ENCODE assay signal across 34 cellular contexts in the genomic region with DNA sequence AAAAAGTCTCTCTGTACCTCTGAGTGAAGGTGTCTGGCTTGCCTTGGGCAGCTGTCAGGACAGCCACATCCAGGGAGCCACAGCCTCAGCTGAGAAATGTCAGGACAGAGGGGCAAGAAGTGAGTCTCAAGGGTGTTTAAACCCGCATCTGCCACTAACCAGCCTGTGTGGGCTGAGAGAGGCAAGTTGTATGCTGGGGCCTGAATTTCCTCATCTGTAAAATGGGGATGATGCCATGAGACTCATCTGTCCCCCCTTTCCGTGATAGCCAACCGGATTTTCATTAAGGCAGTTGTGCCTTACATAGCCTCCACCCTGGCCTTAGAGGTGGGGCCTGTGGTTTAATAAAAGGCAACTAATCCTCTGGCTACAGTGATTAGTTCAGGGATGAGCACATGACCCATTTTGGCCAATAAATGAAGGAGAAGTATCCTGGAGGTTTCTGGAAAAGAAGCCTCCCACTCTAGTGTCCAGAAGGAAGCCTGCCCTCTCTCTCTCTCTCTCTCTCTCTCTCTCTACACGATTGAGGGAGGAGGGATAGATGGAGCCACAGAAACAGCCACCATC.
"Had no signal": no experiment of that assay in that cellular context is flagged by ENCODE, and none has a peak within 500 bp of the region (broad histone marks: within the 10 kb centered on the region; RNA-seq: fewer than 3 reads in every experiment).

No MANE protein-coding gene starts in this region.

- H3K27me3 Mint-ChIP-seq: activated CD4-positive, alpha-beta T cell treated with anti-CD3 and anti-CD28 coated beads, Interleukin-2, amount 10 ng/mL, durations not matched to agents 24 days and 14 days had no signal

- H3K36me3 ChIP-seq: ascending aorta, MG63, Peyer's patch, WERI-Rb-1 had no signal

- H3K4me3 Mint-ChIP-seq: activated CD4-positive, alpha-beta T cell treated with anti-CD3 and anti-CD28 coated beads, Interleukin-2, amount 10 ng/mL, durations not matched to agents 24 days and 14 days; activated CD8-positive, alpha-beta T cell treated with anti-CD3 and anti-CD28 coated beads for 36 hours; activated naive CD4-positive, alpha-beta T cell treated with anti-CD3 and anti-CD28 coated beads, Interleukin-2, amount 50 U/mL, for 24 hours; activated naive CD8-positive, alpha-beta T cell treated with anti-CD3 and anti-CD28 coated beads, Interleukin-2, amount 10 ng/mL, durations not matched to agents 7 days and 5 days; activated T-cell treated with anti-CD3 and anti-CD28 coated beads, Interleukin-2, amount 50 U/mL, for 72 hours; activated T-helper 17 cell treated with anti-CD3 and anti-CD28 coated beads, Interleukin-2, amount 50 U/mL, for 72 hours; central memory CD8-positive, alpha-beta T cell had no signal

- H3K9me3 ChIP-seq: ascending aorta, MG63, Peyer's patch had no signal

- H3K9me3 Mint-ChIP-seq: activated CD4-positive, alpha-beta T cell treated with anti-CD3 and anti-CD28 coated beads, Interleukin-2, amount 10 ng/mL, durations not matched to agents 24 days and 14 days; activated CD8-positive, alpha-beta T cell treated with anti-CD3 and anti-CD28 coated beads for 36 hours; activated naive CD4-positive, alpha-beta T cell treated with anti-CD3 and anti-CD28 coated beads, Interleukin-2, amount 50 U/mL, for 24 hours; activated naive CD8-positive, alpha-beta T cell treated with anti-CD3 and anti-CD28 coated beads, Interleukin-2, amount 10 ng/mL, durations not matched to agents 7 days and 5 days; activated T-cell treated with anti-CD3 and anti-CD28 coated beads, Interleukin-2, amount 50 U/mL, for 72 hours; activated T-helper 17 cell treated with anti-CD3 and anti-CD28 coated beads, Interleukin-2, amount 50 U/mL, for 72 hours; central memory CD8-positive, alpha-beta T cell had no signal

- ATAC-seq: activated CD8-positive, alpha-beta T cell treated with anti-CD3 and anti-CD28 coated beads for 36 hours; activated T-cell treated with anti-CD3 and anti-CD28 coated beads, Interleukin-2, amount 50 U/mL, for 72 hours; activated T-helper 17 cell treated with anti-CD3 and anti-CD28 coated beads, Interleukin-2, amount 50 U/mL, for 72 hours; PC-3 had no signal

- H3K27me3 ChIP-seq: ascending aorta, cardiac muscle cell, MG63, Peyer's patch had no signal

- DNase-seq: activated CD4-positive, alpha-beta T cell treated with anti-CD3 and anti-CD28 coated beads, Interleukin-2, amount 10 ng/mL, durations not matched to agents 24 days and 14 days; activated CD4-positive, alpha-beta T cell treated with anti-CD3 and anti-CD28 coated beads, Interleukin-2, amount 50 U/mL, for 4 hours; activated CD8-positive, alpha-beta T cell treated with anti-CD3 and anti-CD28 coated beads for 36 hours; activated effector memory CD4-positive, alpha-beta T cell treated with anti-CD3 and anti-CD28 coated beads, Interleukin-2, amount 50 U/mL, for 16 hours; activated naive CD4-positive, alpha-beta T cell; activated naive CD8-positive, alpha-beta T cell treated with anti-CD3 and anti-CD28 coated beads, Interleukin-2, amount 10 ng/mL, durations not matched to agents 7 days and 5 days; activated T-cell treated with anti-CD3 and anti-CD28 coated beads, Interleukin-2, amount 50 U/mL, for 1 hour; activated T-cell treated with anti-CD3 and anti-CD28 coated beads, Interleukin-2, amount 50 U/mL, for 72 hours; amygdala; Karpas-422; MG63; NCI-H1048; NCI-H1105 treated with DMSO at 0.1 percent for 48 hours; NCI-H1436; NCI-H1694; NCI-H1930; NCI-H2081 treated with DMSO at 0.1 percent for 48 hours; NCI-H226; NCI-H446 treated with DMSO at 0.1 percent for 48 hours; NCI-H524; NCI-H69; NK-92 treated with Interleukin-12 subunit alpha and Interleukin-12 subunit beta, amount 100 ng/mL, for 24 hours; PC-3; Peyer's patch; Right ventricle myocardium superior; T1000; WERI-Rb-1 had no signal

- H3K27ac Mint-ChIP-seq: activated CD4-positive, alpha-beta T cell treated with anti-CD3 and anti-CD28 coated beads, Interleukin-2, amount 10 ng/mL, durations not matched to agents 24 days and 14 days; activated CD8-positive, alpha-beta T cell treated with anti-CD3 and anti-CD28 coated beads for 36 hours; activated naive CD4-positive, alpha-beta T cell treated with anti-CD3 and anti-CD28 coated beads, Interleukin-2, amount 50 U/mL, for 24 hours; activated naive CD8-positive, alpha-beta T cell treated with anti-CD3 and anti-CD28 coated beads, Interleukin-2, amount 10 ng/mL, durations not matched to agents 7 days and 5 days; activated T-cell treated with anti-CD3 and anti-CD28 coated beads, Interleukin-2, amount 50 U/mL, for 72 hours; activated T-helper 17 cell treated with anti-CD3 and anti-CD28 coated beads, Interleukin-2, amount 50 U/mL, for 72 hours had no signal

- H3K4me1 ChIP-seq: ascending aorta, Peyer's patch had no signal

- H3K4me1 Mint-ChIP-seq: activated CD4-positive, alpha-beta T cell treated with anti-CD3 and anti-CD28 coated beads, Interleukin-2, amount 10 ng/mL, durations not matched to agents 24 days and 14 days; activated naive CD4-positive, alpha-beta T cell treated with anti-CD3 and anti-CD28 coated beads, Interleukin-2, amount 50 U/mL, for 24 hours; activated naive CD8-positive, alpha-beta T cell treated with anti-CD3 and anti-CD28 coated beads, Interleukin-2, amount 10 ng/mL, durations not matched to agents 7 days and 5 days; activated T-helper 17 cell treated with anti-CD3 and anti-CD28 coated beads, Interleukin-2, amount 50 U/mL, for 72 hours; central memory CD8-positive, alpha-beta T cell had no signal

- H3K36me3 Mint-ChIP-seq: activated naive CD4-positive, alpha-beta T cell treated with anti-CD3 and anti-CD28 coated beads, Interleukin-2, amount 50 U/mL, for 24 hours; activated naive CD8-positive, alpha-beta T cell treated with anti-CD3 and anti-CD28 coated beads, Interleukin-2, amount 10 ng/mL, durations not matched to agents 7 days and 5 days had no signal

- H3K27ac ChIP-seq: ascending aorta, cardiac muscle cell, Peyer's patch, RWPE1, SK-N-MC, WERI-Rb-1 had no signal

- H3K4me3 ChIP-seq: ascending aorta, cardiac muscle cell, MG63, Peyer's patch, SK-N-MC had no signal
